Comparison of ENCODE assay signal across 21 cellular contexts in genomic region chr9:135693265-135693664, GRCh38. TPM values are rescaled to one million over a fixed set of nuclear protein-coding genes. Genes with fewer than 3 reads are reported as not detected.
DNase-seq lines count a peak whose midpoint lies in the region; ATAC-seq and TF ChIP-seq lines count a peak whose summit lies in the region.
"Had no signal": no experiment of that assay in that cellular context is flagged by ENCODE, and none has a peak within 500 bp of the region (broad histone marks: within the 10 kb centered on the region; RNA-seq: fewer than 3 reads in every experiment).

No MANE protein-coding gene starts in this region.

- no peak overlapping the region for H3K4me3 Mint-ChIP-seq in HFFc6
- H3K4me3 Mint-ChIP-seq in natural killer cell treated with Interleukin-12 subunit alpha and Interleukin-12 subunit beta and Interleukin-15 and Interleukin-18, amount 100 ng/mL, for 72 hours = no peak overlapping the region

- peaks cover 22% of the 10 kb centered on the region for H3K27me3 Mint-ChIP-seq in HFFc6 (ENCODE audit: insufficient read depth)
- H3K27me3 Mint-ChIP-seq in natural killer cell treated with Interleukin-12 subunit alpha and Interleukin-12 subunit beta and Interleukin-15 and Interleukin-18, amount 100 ng/mL, for 72 hours = no peaks in the 10 kb centered on the region

- no peak for ATAC-seq in natural killer cell treated with Interleukin-12 subunit alpha and Interleukin-12 subunit beta and Interleukin-15 and Interleukin-18, amount 100 ng/mL, for 72 hours
- ATAC-seq: Right ventricle myocardium inferior had no signal

- no peak overlapping the region for H3K27ac Mint-ChIP-seq in HFFc6
- H3K27ac Mint-ChIP-seq in natural killer cell treated with Interleukin-12 subunit alpha and Interleukin-12 subunit beta and Interleukin-15 and Interleukin-18, amount 100 ng/mL, for 72 hours = no peak overlapping the region

- DNase-seq in Ammon's horn (ENCODE audit: low spot score) = peak; percentile 56
- peak; percentile 13 for DNase-seq in NCI-H69 (lab: John Stamatoyannopoulos, UW)
- peak; percentile 56 for DNase-seq in occipital lobe (lab: John Stamatoyannopoulos, UW)
- no peak for DNase-seq in A172 (ENCODE audit: low spot score)
- no peak for DNase-seq in HFFc6
- no peak for DNase-seq in natural killer cell treated with Interleukin-12 subunit alpha and Interleukin-12 subunit beta and Interleukin-15 and Interleukin-18, amount 100 ng/mL, for 72 hours (ENCODE audit: low spot score)
- DNase-seq: ACHN, AML-193, COR-L47, EL, IMR-90, Karpas-422, NCI-H1105, NCI-H187 treated with DMSO at 0.1 percent for 48 hours, NCI-H345, NCI-H774 had no signal

- peaks cover 5% of the 10 kb centered on the region; the same call in 1 of the 2 replicates for H3K9me3 Mint-ChIP-seq in HFFc6
- H3K9me3 Mint-ChIP-seq in natural killer cell treated with Interleukin-12 subunit alpha and Interleukin-12 subunit beta and Interleukin-15 and Interleukin-18, amount 100 ng/mL, for 72 hours = no peaks in the 10 kb centered on the region

- no peaks in the 10 kb centered on the region for H3K36me3 Mint-ChIP-seq in HFFc6 (ENCODE audit: low read depth)
- H3K36me3 Mint-ChIP-seq in natural killer cell treated with Interleukin-12 subunit alpha and Interleukin-12 subunit beta and Interleukin-15 and Interleukin-18, amount 100 ng/mL, for 72 hours = no peaks in the 10 kb centered on the region

- H3K4me1 Mint-ChIP-seq in HFFc6 (ENCODE audit: low read depth) = no peaks in the 10 kb centered on the region
- H3K4me1 Mint-ChIP-seq in natural killer cell treated with Interleukin-12 subunit alpha and Interleukin-12 subunit beta and Interleukin-15 and Interleukin-18, amount 100 ng/mL, for 72 hours (ENCODE audit: low read depth in 2 of 2) = no peaks in the 10 kb centered on the region

- no peak for TF ChIP-seq CTCF in HFFc6 (IDR thresholded peaks at IDR 0.05)

- H3K27ac ChIP-seq in cingulate gyrus (ENCODE audit: low read depth, low read length) = peak overlapping the region; percentile 75
- H3K27ac ChIP-seq: SK-N-MC had no signal

RNA-seq across cellular contexts. Expression of gene SOHLH1, which starts 6.0 kb away (rescaled TPM):
- not detected for total RNA-seq in occipital lobe
- total RNA-seq in A172 (2014; rRNA removed; shearing (Covaris generic)) = not detected in 2 replicates
- not detected for total RNA-seq in HFFc6 (2021; fragmentation: NEBNext Ultra II Directional; extraction: Animal tissue kit (Norgen Biotek cat#: 25700))
- total RNA-seq in natural killer cell treated with Interleukin-12 subunit alpha and Interleukin-12 subunit beta and Interleukin-15 and Interleukin-18, amount 100 ng/mL, for 72 hours = not detected
- total RNA-seq: H4, HT1080, IMR-90, Right ventricle myocardium inferior had no signal

RNA-seq across cellular contexts. Expression of gene KCNT1, which starts 8.7 kb away (rescaled TPM):
- 2.7 TPM for total RNA-seq in occipital lobe
- not detected in 2 replicates for total RNA-seq in A172 (2014; rRNA removed; shearing (Covaris generic))
- total RNA-seq in HFFc6 (2021; fragmentation: NEBNext Ultra II Directional; extraction: Animal tissue kit (Norgen Biotek cat#: 25700)) = not detected
- total RNA-seq in natural killer cell treated with Interleukin-12 subunit alpha and Interleukin-12 subunit beta and Interleukin-15 and Interleukin-18, amount 100 ng/mL, for 72 hours = not detected
- total RNA-seq: H4, HT1080, IMR-90 had no signal

RNA-seq across cellular contexts. Expression of gene LCN9, which starts 30.2 kb away (rescaled TPM):
- total RNA-seq in occipital lobe = not detected
- total RNA-seq in A172 (2014; rRNA removed; shearing (Covaris generic)) = not detected in 2 replicates
- total RNA-seq in HFFc6 (2021; fragmentation: NEBNext Ultra II Directional; extraction: Animal tissue kit (Norgen Biotek cat#: 25700)) = not detected
- total RNA-seq in natural killer cell treated with Interleukin-12 subunit alpha and Interleukin-12 subunit beta and Interleukin-15 and Interleukin-18, amount 100 ng/mL, for 72 hours = not detected
- total RNA-seq: H4, HT1080, IMR-90, Right ventricle myocardium inferior had no signal

RNA-seq across cellular contexts. Expression of gene GLT6D1, which starts 53.9 kb away (rescaled TPM):
- total RNA-seq in occipital lobe = not detected
- not detected in 2 replicates for total RNA-seq in A172 (2014; rRNA removed; shearing (Covaris generic))
- not detected for total RNA-seq in HFFc6 (2021; fragmentation: NEBNext Ultra II Directional; extraction: Animal tissue kit (Norgen Biotek cat#: 25700))
- not detected for total RNA-seq in natural killer cell treated with Interleukin-12 subunit alpha and Interleukin-12 subunit beta and Interleukin-15 and Interleukin-18, amount 100 ng/mL, for 72 hours
- total RNA-seq: H4, HT1080, IMR-90, Right ventricle myocardium inferior had no signal

Comparison
In these comparisons a context has a peak if more than half of its experiments do, and no peak if none do; other contexts are left out.
1. DNase-seq: peak in Ammon's horn (single experiment), NCI-H69 (single experiment) and occipital lobe (single experiment); none in A172 (single experiment), HFFc6 (single experiment) and natural killer cell treated with Interleukin-12 subunit alpha and Interleukin-12 subunit beta and Interleukin-15 and Interleukin-18, amount 100 ng/mL, for 72 hours (single experiment).